Comparison of ENCODE assay signal across 26 cellular contexts in the genomic region with DNA sequence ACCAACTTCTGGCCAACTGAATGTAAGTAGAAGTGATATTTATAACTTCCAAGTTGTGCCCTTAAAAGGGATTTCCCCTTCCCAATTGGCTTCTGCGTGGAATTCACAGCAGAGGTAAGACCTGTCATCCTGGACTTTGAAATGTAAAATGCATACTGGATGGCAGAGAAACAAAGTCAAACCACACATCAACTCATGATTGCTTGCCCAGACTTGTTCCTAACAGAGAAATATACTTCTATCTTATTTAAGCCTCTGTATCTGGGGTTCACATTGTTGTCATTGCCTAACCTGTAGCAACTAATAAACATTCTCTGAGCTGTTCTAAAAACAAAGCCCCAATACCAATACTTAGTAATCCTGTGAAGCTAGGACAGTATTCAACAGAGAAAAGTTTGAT. TPM values are rescaled to one million over a fixed set of nuclear protein-coding genes. Genes with fewer than 3 reads are reported as not detected.
"Had no signal": no experiment of that assay in that cellular context is flagged by ENCODE, and none has a peak within 500 bp of the region (broad histone marks: within the 10 kb centered on the region; RNA-seq: fewer than 3 reads in every experiment).

No MANE protein-coding gene starts in this region.

- H3K4me3 ChIP-seq: ascending aorta, cardiac muscle cell, K562, SJCRH30, SK-N-MC had no signal

- H3K36me3 ChIP-seq: ascending aorta, cardiac muscle cell, SJCRH30 had no signal

- H3K27me3 ChIP-seq: ascending aorta had no signal

- H3K9me3 ChIP-seq: ascending aorta, SJCRH30 had no signal

- DNase-seq: activated CD4-positive, alpha-beta T cell treated with anti-CD3 and anti-CD28 coated beads, Interleukin-2, amount 10 ng/mL, durations not matched to agents 24 days and 14 days; activated CD4-positive, alpha-beta T cell treated with anti-CD3 and anti-CD28 coated beads, Interleukin-2, amount 50 U/mL, for 4 hours; activated CD8-positive, alpha-beta T cell treated with anti-CD3 and anti-CD28 coated beads for 36 hours; activated effector memory CD4-positive, alpha-beta T cell treated with anti-CD3 and anti-CD28 coated beads, Interleukin-2, amount 50 U/mL, for 16 hours; activated naive CD4-positive, alpha-beta T cell treated with Interleukin-2 at 50 U/mL for 16 hours; activated naive CD8-positive, alpha-beta T cell treated with anti-CD3 and anti-CD28 coated beads, Interleukin-2, amount 10 ng/mL, durations not matched to agents 7 days and 5 days; activated T-cell treated with anti-CD3 and anti-CD28 coated beads, Interleukin-2, amount 50 U/mL, for 1 hour; activated T-cell treated with anti-CD3 and anti-CD28 coated beads, Interleukin-2, amount 50 U/mL, for 72 hours; amygdala; NCI-H1105; NCI-H1436; NCI-H1694; NCI-H1930; NCI-H2081 treated with DMSO at 0.1 percent for 48 hours; NCI-H345; NCI-H524 treated with DMSO at 0.1 percent for 48 hours; NK-92 treated with Interleukin-12 subunit alpha and Interleukin-12 subunit beta, amount 100 ng/mL, for 24 hours; OCI-M1; SHP77; SJCRH30 had no signal

- H3K27ac ChIP-seq: cardiac muscle cell, SJCRH30, SK-N-MC had no signal

- FAIRE-seq: K562, TTC549 had no signal

- H3K4me1 ChIP-seq: SJCRH30 had no signal

RNA-seq across cellular contexts. Expression of a gene that starts 6.2 kb away (rescaled TPM):
- total RNA-seq: K562, MCF 10A, SJCRH30 had no signal
- polyA plus RNA-seq: K562 had no signal
